8 cellular contexts compared by ENCODE assay signal in genomic region chr11:64759722-64760719, GRCh38. TPM values are rescaled to one million over a fixed set of nuclear protein-coding genes. Genes with fewer than 3 reads are reported as not detected.
DNase-seq lines count a peak whose midpoint lies in the region; ATAC-seq and TF ChIP-seq lines count a peak whose summit lies in the region.

Gene PYGM (minus strand): TSS chr11:64759974. CDS start chr11:64759898, 76 bp downstream.

- ATAC-seq in HG02588 (IDR thresholded peaks at IDR 0.05; ENCODE audit: unreplicated experiment), result no peak

- 49% methylated on average over 24 of the region's 24 CpGs for WGBS in smooth muscle cell (ENCODE audit: low lambda C conversion rate)

- TF ChIP-seq CTCF in CD14-positive monocyte (IDR thresholded peaks at IDR 0.05), result no peak
- no peak for TF ChIP-seq CTCF in nephron (IDR thresholded peaks at IDR 0.05; ENCODE audit: unreplicated experiment in 3 of 3)
- TF ChIP-seq CTCF in smooth muscle cell (IDR thresholded peaks at IDR 0.05; ENCODE audit: borderline replicate concordance, insufficient read depth, poor library complexity, severe bottlenecking), result no peak

- H3K4me2 ChIP-seq in smooth muscle cell, result no peak within 1 kb of the TSS

- peaks cover 6% of the 10 kb centered on the region for H3K79me2 ChIP-seq in smooth muscle cell (ENCODE audit: low read depth)

- H3K27me3 Mint-ChIP-seq in CD14-positive monocyte (ENCODE audit: low read depth in 3 of 3) (peaks cover 0 to 5% (median 5%) of the 10 kb centered on the region in 3 donors), nephron (ENCODE audit: low read depth) (no peaks in the 10 kb centered on the region)

- H3K27ac Mint-ChIP-seq in CD14-positive monocyte, result peak within 1 kb of the TSS in 4 of 7 donors; percentile 5 to 75 (median 46)
- peak within 1 kb of the TSS; percentile 83 to 91 (median 88) for H3K27ac Mint-ChIP-seq in nephron

- H3F3A ChIP-seq in smooth muscle cell (ENCODE audit: low read depth), result peaks cover 26% of the 10 kb centered on the region

- H2AFZ ChIP-seq in smooth muscle cell (ENCODE audit: low read depth), result no peak within 1 kb of the TSS

- no peak within 1 kb of the TSS for H3K27ac ChIP-seq in smooth muscle cell (ENCODE audit: low read depth)

- H3K4me1 Mint-ChIP-seq in CD14-positive monocyte (peaks cover 29% of the 10 kb centered on the region), nephron (peaks cover 57% of the 10 kb centered on the region)

- DNase-seq in CD14-positive monocyte (ENCODE audit: low spot score) (no peak), SK-N-DZ (ENCODE audit: low spot score) (peak; percentile 86), fibroblast of gingiva (ENCODE audit: low read depth) (peak; percentile 60), smooth muscle cell (lab: John Stamatoyannopoulos, UW; ENCODE audit: unreplicated experiment) (no peak), DMS153 (lab: John Stamatoyannopoulos, UW) (no peak), NCI-H1048 (lab: John Stamatoyannopoulos, UW) (no peak)

- no peaks in the 10 kb centered on the region for H3K27me3 ChIP-seq in smooth muscle cell (ENCODE audit: low read depth)

- H3K9me3 Mint-ChIP-seq in CD14-positive monocyte (no peaks in the 10 kb centered on the region), nephron (no peaks in the 10 kb centered on the region)

- H3K4me1 ChIP-seq in smooth muscle cell (ENCODE audit: low read depth), result peaks cover 29% of the 10 kb centered on the region

- H3K36me3 Mint-ChIP-seq in CD14-positive monocyte (peaks cover 32 to 36% of the 10 kb centered on the region in 2 donors), nephron (ENCODE audit: low read depth) (peaks cover 24% of the 10 kb centered on the region)

- H4K20me1 ChIP-seq in smooth muscle cell (ENCODE audit: low read depth), result peaks cover 44% of the 10 kb centered on the region

- no peak within 1 kb of the TSS for H3K9ac ChIP-seq in smooth muscle cell (ENCODE audit: low read depth)

- intact Hi-C loops in CD14-positive monocyte (cut with micrococcal nuclease), result no loop called here

- no peaks in the 10 kb centered on the region for H3K9me3 ChIP-seq in smooth muscle cell (replicated peaks; ENCODE audit: low read depth)

- no peak within 1 kb of the TSS for H3K4me3 ChIP-seq in smooth muscle cell

- H3K4me3 Mint-ChIP-seq in CD14-positive monocyte, result no peak within 1 kb of the TSS
- H3K4me3 Mint-ChIP-seq in nephron, result peak within 1 kb of the TSS; percentile 47 to 61 (median 54)

- no peaks in the 10 kb centered on the region for H3K36me3 ChIP-seq in smooth muscle cell (ENCODE audit: low read depth)

RNA-seq across cellular contexts. Expression of gene PYGM, which starts in this region (rescaled TPM):
- polyA plus RNA-seq in CD14-positive monocyte, result under 1 TPM in 1 of 2 donors, not detected in 1; 0.05 TPM
- polyA plus RNA-seq in SK-N-DZ (2014; cell fraction: cytosol; rRNA removed), result 9.8 and 11.6 TPM in 2 replicates
- 7.5 and 9.4 TPM in 2 replicates for polyA plus RNA-seq in SK-N-DZ (2014; cell fraction: nucleus; rRNA removed)
- 0.58 and 2.2 TPM in 2 replicates for total RNA-seq in smooth muscle cell
- polyA plus RNA-seq in smooth muscle cell, result 1.1 and 2.0 TPM in 2 replicates

Comparison
In these comparisons a context has a peak if more than half of its experiments do, and no peak if none do; other contexts are left out.
1. DNase-seq: peak in SK-N-DZ (single experiment) and fibroblast of gingiva (single experiment); none in CD14-positive monocyte (single experiment), smooth muscle cell (single experiment), DMS153 (single experiment) and NCI-H1048 (single experiment).
2. H3K4me3 Mint-ChIP-seq: peak in nephron (3 of 3); none in CD14-positive monocyte (0 of 2).